ENCODE assay signal across 12 cellular contexts in genomic region chr3:152331975-152332374, GRCh38.
DNase-seq lines count a peak whose midpoint lies in the region; ATAC-seq and TF ChIP-seq lines count a peak whose summit lies in the region.
"Had no signal": no experiment of that assay in that cellular context is flagged by ENCODE, and none has a peak within 500 bp of the region (broad histone marks: within the 10 kb centered on the region; RNA-seq: fewer than 3 reads in every experiment).

No MANE protein-coding gene starts in this region.

- ATAC-seq in T-cell (replicated peaks in 1 of 4) (no peak), GM21723 (IDR thresholded peaks at IDR 0.05; ENCODE audit: unreplicated experiment) (no peak), GM19395 (IDR thresholded peaks at IDR 0.05; ENCODE audit: unreplicated experiment) (no peak)
- ATAC-seq: body of pancreas had no signal

- no peaks in the 10 kb centered on the region for H3K36me3 ChIP-seq in stomach

- H3K27ac Mint-ChIP-seq in activated T-cell treated with anti-CD3 and anti-CD28 coated beads, Interleukin-2, amount 50 U/mL, for 24 hours = peak overlapping the region; percentile 96
- peak overlapping the region; percentile 78 to 86 for H3K27ac Mint-ChIP-seq in T-cell
- peak overlapping the region; percentile 65 to 89 (median 80) for H3K27ac Mint-ChIP-seq in immature natural killer cell

- no peak for TF ChIP-seq EP300 in stomach (IDR thresholded peaks at IDR 0.05)

- H3K4me3 ChIP-seq in stomach = no peak overlapping the region
- H3K4me3 ChIP-seq: body of pancreas had no signal

- H3K4me3 Mint-ChIP-seq in activated T-cell treated with anti-CD3 and anti-CD28 coated beads, Interleukin-2, amount 50 U/mL, for 24 hours = peak overlapping the region; percentile 16
- H3K4me3 Mint-ChIP-seq in T-cell (peak overlapping the region in 2 of 3 donors; percentile 7 to 34), immature natural killer cell (peak overlapping the region; percentile 37 to 53 (median 40))

- TF ChIP-seq CTCF in stomach (IDR thresholded peaks at IDR 0.05) = no peak

- CTCF ChIA-PET in T-cell (lab: Charles Lee) = interaction anchor here (0.5 to 1.5 kb wide), 12 partner anchors 10 to 1055 kb away, joined by 3 to 13 read pairs (median 4); no protein-coding TSS in a partner anchor

- peaks cover 90% of the 10 kb centered on the region for H3K4me1 Mint-ChIP-seq in activated T-cell treated with anti-CD3 and anti-CD28 coated beads, Interleukin-2, amount 50 U/mL, for 24 hours (ENCODE audit: low read depth)
- H3K4me1 Mint-ChIP-seq in T-cell (peaks cover 88 to 89% (median 88%) of the 10 kb centered on the region in 3 donors), immature natural killer cell (peaks cover 86 to 97% of the 10 kb centered on the region in 2 donors)

- peaks cover 75% of the 10 kb centered on the region for H3K36me3 Mint-ChIP-seq in activated T-cell treated with anti-CD3 and anti-CD28 coated beads, Interleukin-2, amount 50 U/mL, for 24 hours (ENCODE audit: low read depth)
- H3K36me3 Mint-ChIP-seq in T-cell (peaks cover 42% of the 10 kb centered on the region), immature natural killer cell (peaks cover 0 to 13% (median under 1%) of the 10 kb centered on the region in 3 donors)

- no peaks in the 10 kb centered on the region for H3K27me3 ChIP-seq in stomach
- H3K27me3 ChIP-seq: body of pancreas had no signal

- peaks cover 29 to 87% (median 67%) of the 10 kb centered on the region in 4 donors for H3K4me1 ChIP-seq in stomach

- no peak for TF ChIP-seq POLR2A in stomach (IDR thresholded peaks at IDR 0.05)

- H3K9me3 ChIP-seq in stomach = no peaks in the 10 kb centered on the region
- H3K9me3 ChIP-seq: body of pancreas had no signal

- peak overlapping the region; percentile 46 to 81 (median 72) for H3K27ac ChIP-seq in stomach

- intact Hi-C loops in stomach (cut with DNase I; ENCODE audit: low total_unique reads) = no loop called here

- POLR2A ChIA-PET in T-cell (lab: Charles Lee) = interaction anchor here (0.5 to 1.5 kb wide), 11 partner anchors 10 to 379 kb away, joined by 3 to 5 read pairs (median 3); no protein-coding TSS in a partner anchor

- no peaks in the 10 kb centered on the region for H3K9me3 Mint-ChIP-seq in activated T-cell treated with anti-CD3 and anti-CD28 coated beads, Interleukin-2, amount 50 U/mL, for 24 hours
- H3K9me3 Mint-ChIP-seq in T-cell (no peaks in the 10 kb centered on the region), immature natural killer cell (no peaks in the 10 kb centered on the region)

- DNase-seq in activated T-cell treated with anti-CD3 and anti-CD28 coated beads, Interleukin-2, amount 50 U/mL, for 24 hours = no peak
- no peak for DNase-seq in activated T-cell treated with anti-CD3 and anti-CD28 coated beads, Interleukin-2, amount 50 U/mL, for 48 hours
- DNase-seq in T-cell (no peak), immature natural killer cell (peak in 1 of 3 donors; percentile 13), stomach (no peak), NK-92 (lab: John Stamatoyannopoulos, UW; ENCODE audit: unreplicated experiment) (no peak)
- DNase-seq: ACHN; body of pancreas; NCI-H1417 treated with DMSO at 0.1 percent for 48 hours; NK-92 treated with Interleukin-12 subunit alpha and Interleukin-12 subunit beta, amount 100 ng/mL, for 24 hours had no signal

- no peaks in the 10 kb centered on the region for H3K27me3 Mint-ChIP-seq in activated T-cell treated with anti-CD3 and anti-CD28 coated beads, Interleukin-2, amount 50 U/mL, for 24 hours
- H3K27me3 Mint-ChIP-seq in T-cell = no peaks in the 10 kb centered on the region
- peaks cover 0 to 3% (median 0%) of the 10 kb centered on the region in 3 donors for H3K27me3 Mint-ChIP-seq in immature natural killer cell (ENCODE audit: low read depth in 3 of 3)

- 75 to 87% (median 79%) methylated on average over 3 of the region's 3 CpGs for WGBS in stomach, 5 donors
